9 cellular contexts compared by ENCODE assay signal in the genomic region with DNA sequence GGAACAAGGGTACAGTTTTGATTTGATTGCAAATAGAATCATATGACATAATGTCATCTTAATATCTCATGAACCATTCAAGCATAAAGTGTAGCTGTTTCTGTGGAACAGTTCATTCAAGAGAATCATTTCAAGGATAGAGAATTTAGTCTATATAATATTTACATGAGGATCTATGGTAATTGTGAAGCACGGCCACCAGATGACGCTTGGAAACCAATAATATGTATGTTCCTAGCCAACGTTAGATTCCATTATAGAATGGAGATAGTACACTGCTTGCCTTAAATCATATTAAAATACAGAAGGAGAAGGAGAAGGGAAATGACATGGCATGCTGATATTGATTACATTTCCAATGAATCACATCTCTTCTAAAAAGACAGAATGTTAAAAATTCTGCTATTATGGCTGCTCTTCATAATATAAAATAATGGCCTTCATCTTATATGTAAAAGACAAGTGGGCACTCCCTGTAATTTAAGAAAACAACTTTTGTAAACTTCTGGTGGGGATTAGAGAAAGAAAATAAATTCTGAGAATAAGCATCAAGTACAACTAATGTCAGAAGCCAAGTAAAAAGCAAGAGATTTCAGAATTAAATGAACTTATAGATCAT.
A peak's percentile ranks its signal among the peaks of the same experiment; 100 is the strongest.
DNase-seq lines count a peak whose midpoint lies in the region; ATAC-seq and TF ChIP-seq lines count a peak whose summit lies in the region.
"Had no signal": no experiment of that assay in that cellular context is flagged by ENCODE, and none has a peak within 500 bp of the region (broad histone marks: within the 10 kb centered on the region; RNA-seq: fewer than 3 reads in every experiment).

No MANE protein-coding gene starts in this region.

- no peaks in the 10 kb centered on the region for H3K9me3 Mint-ChIP-seq in brain

- peak; percentile 73 to 85 for TF ChIP-seq CTCF in brain (conservative IDR thresholded peaks at IDR 0.05)
- TF ChIP-seq CTCF in retinal pigment epithelial cell (conservative IDR thresholded peaks at IDR 0.05; ENCODE audit: low read depth, low read length): peak; percentile 50

- H3K27ac Mint-ChIP-seq in brain: peak overlapping the region in 3 of 5 experiments; percentile 5 to 52 (median 24)
- H3K27ac Mint-ChIP-seq: B cell had no signal

- peaks cover 19% of the 10 kb centered on the region for H3K4me1 Mint-ChIP-seq in brain
- H3K4me1 Mint-ChIP-seq: B cell had no signal

- ATAC-seq in HG03460 (IDR thresholded peaks at IDR 0.05; ENCODE audit: unreplicated experiment) (no peak), HG02798 (IDR thresholded peaks at IDR 0.05; ENCODE audit: poor library complexity, unreplicated experiment) (no peak), GM18909 (IDR thresholded peaks at IDR 0.05; ENCODE audit: poor library complexity, unreplicated experiment) (no peak)

- peaks cover 54% of the 10 kb centered on the region for H3K36me3 Mint-ChIP-seq in brain

- H3K4me3 ChIP-seq in retinal pigment epithelial cell (ENCODE audit: low read length): no peak overlapping the region

- DNase-seq in DMS79 treated with DMSO at 0.1 percent for 48 hours (lab: John Stamatoyannopoulos, UW) (peak; percentile 73), DMS79 (lab: John Stamatoyannopoulos, UW) (no peak), NCI-H2107 treated with DMSO at 0.1 percent for 48 hours (lab: John Stamatoyannopoulos, UW; ENCODE audit: unreplicated experiment) (peak; percentile 86), retinal pigment epithelial cell (ENCODE audit: low read depth) (no peak)

- no peaks in the 10 kb centered on the region for H3K27me3 Mint-ChIP-seq in brain
- H3K27me3 Mint-ChIP-seq: B cell had no signal

- H3K4me3 Mint-ChIP-seq in brain: no peak overlapping the region
- H3K4me3 Mint-ChIP-seq: B cell had no signal

Comparison
In these comparisons a context has a peak if more than half of its experiments do, and no peak if none do; other contexts are left out.
1. DNase-seq: peak in DMS79 treated with DMSO at 0.1 percent for 48 hours (single experiment) and NCI-H2107 treated with DMSO at 0.1 percent for 48 hours (single experiment); none in DMS79 (single experiment) and retinal pigment epithelial cell (single experiment).